ENCODE assay signal across 1 cellular context in the genomic region with DNA sequence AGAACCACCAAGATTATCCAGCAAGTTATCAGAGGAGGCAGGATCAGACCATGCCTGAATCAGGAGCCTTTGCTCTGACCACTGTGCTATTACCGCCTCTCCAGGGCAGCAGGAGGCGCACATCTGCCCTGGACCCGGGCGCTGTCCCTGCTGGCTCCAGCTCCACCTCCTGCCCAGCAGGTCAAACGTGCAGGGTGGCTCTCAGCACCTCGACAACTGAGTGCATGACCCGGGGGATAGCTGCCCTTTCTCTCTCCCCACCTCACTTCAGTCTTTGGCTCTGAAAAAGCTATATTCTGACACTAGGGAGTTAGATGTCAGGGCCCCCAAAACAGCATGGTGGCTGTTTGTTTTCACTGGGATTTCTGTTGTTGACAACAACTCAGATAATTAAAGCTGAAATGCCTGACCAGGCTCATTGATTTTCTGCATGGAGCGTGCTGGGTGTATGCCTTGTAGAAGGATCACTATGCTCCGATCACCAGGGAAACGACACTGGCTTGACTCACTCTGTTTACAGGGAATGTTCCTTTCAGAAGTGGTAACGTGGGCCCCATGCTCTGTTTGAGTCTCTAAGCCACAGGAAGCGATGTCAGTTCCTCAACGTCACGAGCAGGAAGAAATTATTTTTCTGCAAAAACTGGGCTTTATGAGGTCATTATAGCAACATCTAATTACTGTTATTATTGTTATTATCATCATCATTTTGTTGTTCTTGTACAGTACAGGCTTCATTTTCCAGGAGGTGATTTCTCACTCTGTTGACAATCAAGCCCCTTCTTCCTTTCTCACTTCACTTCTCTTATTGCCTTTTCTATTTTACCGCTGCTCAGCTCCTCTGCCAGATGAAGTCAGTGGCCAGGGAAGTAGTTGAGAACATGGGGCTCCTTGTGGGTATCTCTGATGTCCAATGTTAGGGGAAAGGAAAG.
TF ChIP-seq lines count a peak whose summit lies in the region.

No MANE protein-coding gene starts in this region.

TF ChIP-seq in HepG2, 621 proteins besides CTCF, POLR2A, EP300 and RAD21 (continued from another document and continues in another):
- TF ChIP-seq PTBP1 (IDR thresholded peaks at IDR 0.05; ENCODE audit: low read depth, low read length, poor library complexity, severe bottlenecking) (no peak), NR2F6 (IDR thresholded peaks at IDR 0.05) (peak; percentile 70), NR2F6 (CRISPR knock-in tag; IDR thresholded peaks at IDR 0.05) (peak; percentile 90), NFRKB (IDR thresholded peaks at IDR 0.05) (no peak), ZNF644 (CRISPR knock-in tag; IDR thresholded peaks at IDR 0.05; ENCODE audit: low read depth) (no peak), ZNF431 (CRISPR knock-in tag; IDR thresholded peaks at IDR 0.05; ENCODE audit: borderline replicate concordance, low read depth) (peak; percentile 69; the same call in 1 of the 2 replicates), ELF4 (CRISPR knock-in tag; IDR thresholded peaks at IDR 0.05; ENCODE audit: borderline replicate concordance) (no peak), HMG20B (CRISPR knock-in tag; conservative IDR thresholded peaks at IDR 0.05) (no peak), RARG (CRISPR knock-in tag; IDR thresholded peaks at IDR 0.05; ENCODE audit: low read depth) (no peak), SPEN (CRISPR knock-in tag; IDR thresholded peaks at IDR 0.05; ENCODE audit: low read depth) (no peak), NR2C2 (CRISPR knock-in tag; IDR thresholded peaks at IDR 0.05; ENCODE audit: borderline replicate concordance) (no peak), SUZ12 (IDR thresholded peaks at IDR 0.05; ENCODE audit: low read depth, low read length) (no peak), ZNF562 (CRISPR knock-in tag; IDR thresholded peaks at IDR 0.05; ENCODE audit: borderline replicate concordance) (no peak), ZNF747 (CRISPR knock-in tag; IDR thresholded peaks at IDR 0.05; ENCODE audit: borderline replicate concordance) (peak; percentile 78; the same call in 1 of the 2 replicates), NFE2L2 (IDR thresholded peaks at IDR 0.05; ENCODE audit: low read length) (no peak), ZNF296 (CRISPR knock-in tag; conservative IDR thresholded peaks at IDR 0.05) (peak; percentile 83; the same call in 1 of the 2 replicates), ZNF782 (CRISPR knock-in tag; IDR thresholded peaks at IDR 0.05; ENCODE audit: borderline replicate concordance) (no peak), SMAD3 (CRISPR knock-in tag; IDR thresholded peaks at IDR 0.05) (0 out of 2 replicates have a peak, but pooled peaks have one; percentile 37), ZNF441 (CRISPR knock-in tag; IDR thresholded peaks at IDR 0.05; ENCODE audit: borderline replicate concordance) (no peak), FOXO1 (CRISPR knock-in tag; IDR thresholded peaks at IDR 0.05) (no peak; the same call in 1 of the 2 replicates), RBM39 (IDR thresholded peaks at IDR 0.05; ENCODE audit: low read depth, low read length, poor library complexity, severe bottlenecking) (no peak), HES4 (CRISPR knock-in tag; IDR thresholded peaks at IDR 0.05; ENCODE audit: borderline replicate concordance) (no peak), RCOR2 (CRISPR knock-in tag; IDR thresholded peaks at IDR 0.05) (no peak; the same call in 1 of the 2 replicates), MTF1 (CRISPR knock-in tag; IDR thresholded peaks at IDR 0.05) (no peak), FOXA3 (CRISPR knock-in tag; IDR thresholded peaks at IDR 0.05) (peak; percentile 80)
- TF ChIP-seq, protein P1, sequence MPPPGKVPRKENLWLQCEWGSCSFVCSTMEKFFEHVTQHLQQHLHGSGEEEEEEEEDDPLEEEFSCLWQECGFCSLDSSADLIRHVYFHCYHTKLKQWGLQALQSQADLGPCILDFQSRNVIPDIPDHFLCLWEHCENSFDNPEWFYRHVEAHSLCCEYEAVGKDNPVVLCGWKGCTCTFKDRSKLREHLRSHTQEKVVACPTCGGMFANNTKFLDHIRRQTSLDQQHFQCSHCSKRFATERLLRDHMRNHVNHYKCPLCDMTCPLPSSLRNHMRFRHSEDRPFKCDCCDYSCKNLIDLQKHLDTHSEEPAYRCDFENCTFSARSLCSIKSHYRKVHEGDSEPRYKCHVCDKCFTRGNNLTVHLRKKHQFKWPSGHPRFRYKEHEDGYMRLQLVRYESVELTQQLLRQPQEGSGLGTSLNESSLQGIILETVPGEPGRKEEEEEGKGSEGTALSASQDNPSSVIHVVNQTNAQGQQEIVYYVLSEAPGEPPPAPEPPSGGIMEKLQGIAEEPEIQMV (CRISPR knock-in tag; IDR thresholded peaks at IDR 0.05; ENCODE audit: low read depth), result no peak
- TF ChIP-seq, protein P2, sequence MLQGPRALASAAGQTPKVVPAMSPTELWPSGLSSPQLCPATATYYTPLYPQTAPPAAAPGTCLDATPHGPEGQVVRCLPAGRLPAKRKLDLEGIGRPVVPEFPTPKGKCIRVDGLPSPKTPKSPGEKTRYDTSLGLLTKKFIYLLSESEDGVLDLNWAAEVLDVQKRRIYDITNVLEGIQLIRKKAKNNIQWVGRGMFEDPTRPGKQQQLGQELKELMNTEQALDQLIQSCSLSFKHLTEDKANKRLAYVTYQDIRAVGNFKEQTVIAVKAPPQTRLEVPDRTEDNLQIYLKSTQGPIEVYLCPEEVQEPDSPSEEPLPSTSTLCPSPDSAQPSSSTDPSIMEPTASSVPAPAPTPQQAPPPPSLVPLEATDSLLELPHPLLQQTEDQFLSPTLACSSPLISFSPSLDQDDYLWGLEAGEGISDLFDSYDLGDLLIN (CRISPR knock-in tag; IDR thresholded peaks at IDR 0.05; ENCODE audit: borderline replicate concordance), result no peak
- TF ChIP-seq, protein P3, sequence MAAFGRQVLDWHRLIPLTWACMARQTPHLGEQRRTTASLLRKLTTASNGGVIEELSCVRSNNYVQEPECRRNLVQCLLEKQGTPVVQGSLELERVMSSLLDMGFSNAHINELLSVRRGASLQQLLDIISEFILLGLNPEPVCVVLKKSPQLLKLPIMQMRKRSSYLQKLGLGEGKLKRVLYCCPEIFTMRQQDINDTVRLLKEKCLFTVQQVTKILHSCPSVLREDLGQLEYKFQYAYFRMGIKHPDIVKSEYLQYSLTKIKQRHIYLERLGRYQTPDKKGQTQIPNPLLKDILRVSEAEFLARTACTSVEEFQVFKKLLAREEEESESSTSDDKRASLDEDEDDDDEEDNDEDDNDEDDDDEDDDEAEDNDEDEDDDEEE (CRISPR knock-in tag; IDR thresholded peaks at IDR 0.05), result 0 out of 2 replicates have a peak, but pooled peaks have one; percentile 3
- TF ChIP-seq, protein P4, sequence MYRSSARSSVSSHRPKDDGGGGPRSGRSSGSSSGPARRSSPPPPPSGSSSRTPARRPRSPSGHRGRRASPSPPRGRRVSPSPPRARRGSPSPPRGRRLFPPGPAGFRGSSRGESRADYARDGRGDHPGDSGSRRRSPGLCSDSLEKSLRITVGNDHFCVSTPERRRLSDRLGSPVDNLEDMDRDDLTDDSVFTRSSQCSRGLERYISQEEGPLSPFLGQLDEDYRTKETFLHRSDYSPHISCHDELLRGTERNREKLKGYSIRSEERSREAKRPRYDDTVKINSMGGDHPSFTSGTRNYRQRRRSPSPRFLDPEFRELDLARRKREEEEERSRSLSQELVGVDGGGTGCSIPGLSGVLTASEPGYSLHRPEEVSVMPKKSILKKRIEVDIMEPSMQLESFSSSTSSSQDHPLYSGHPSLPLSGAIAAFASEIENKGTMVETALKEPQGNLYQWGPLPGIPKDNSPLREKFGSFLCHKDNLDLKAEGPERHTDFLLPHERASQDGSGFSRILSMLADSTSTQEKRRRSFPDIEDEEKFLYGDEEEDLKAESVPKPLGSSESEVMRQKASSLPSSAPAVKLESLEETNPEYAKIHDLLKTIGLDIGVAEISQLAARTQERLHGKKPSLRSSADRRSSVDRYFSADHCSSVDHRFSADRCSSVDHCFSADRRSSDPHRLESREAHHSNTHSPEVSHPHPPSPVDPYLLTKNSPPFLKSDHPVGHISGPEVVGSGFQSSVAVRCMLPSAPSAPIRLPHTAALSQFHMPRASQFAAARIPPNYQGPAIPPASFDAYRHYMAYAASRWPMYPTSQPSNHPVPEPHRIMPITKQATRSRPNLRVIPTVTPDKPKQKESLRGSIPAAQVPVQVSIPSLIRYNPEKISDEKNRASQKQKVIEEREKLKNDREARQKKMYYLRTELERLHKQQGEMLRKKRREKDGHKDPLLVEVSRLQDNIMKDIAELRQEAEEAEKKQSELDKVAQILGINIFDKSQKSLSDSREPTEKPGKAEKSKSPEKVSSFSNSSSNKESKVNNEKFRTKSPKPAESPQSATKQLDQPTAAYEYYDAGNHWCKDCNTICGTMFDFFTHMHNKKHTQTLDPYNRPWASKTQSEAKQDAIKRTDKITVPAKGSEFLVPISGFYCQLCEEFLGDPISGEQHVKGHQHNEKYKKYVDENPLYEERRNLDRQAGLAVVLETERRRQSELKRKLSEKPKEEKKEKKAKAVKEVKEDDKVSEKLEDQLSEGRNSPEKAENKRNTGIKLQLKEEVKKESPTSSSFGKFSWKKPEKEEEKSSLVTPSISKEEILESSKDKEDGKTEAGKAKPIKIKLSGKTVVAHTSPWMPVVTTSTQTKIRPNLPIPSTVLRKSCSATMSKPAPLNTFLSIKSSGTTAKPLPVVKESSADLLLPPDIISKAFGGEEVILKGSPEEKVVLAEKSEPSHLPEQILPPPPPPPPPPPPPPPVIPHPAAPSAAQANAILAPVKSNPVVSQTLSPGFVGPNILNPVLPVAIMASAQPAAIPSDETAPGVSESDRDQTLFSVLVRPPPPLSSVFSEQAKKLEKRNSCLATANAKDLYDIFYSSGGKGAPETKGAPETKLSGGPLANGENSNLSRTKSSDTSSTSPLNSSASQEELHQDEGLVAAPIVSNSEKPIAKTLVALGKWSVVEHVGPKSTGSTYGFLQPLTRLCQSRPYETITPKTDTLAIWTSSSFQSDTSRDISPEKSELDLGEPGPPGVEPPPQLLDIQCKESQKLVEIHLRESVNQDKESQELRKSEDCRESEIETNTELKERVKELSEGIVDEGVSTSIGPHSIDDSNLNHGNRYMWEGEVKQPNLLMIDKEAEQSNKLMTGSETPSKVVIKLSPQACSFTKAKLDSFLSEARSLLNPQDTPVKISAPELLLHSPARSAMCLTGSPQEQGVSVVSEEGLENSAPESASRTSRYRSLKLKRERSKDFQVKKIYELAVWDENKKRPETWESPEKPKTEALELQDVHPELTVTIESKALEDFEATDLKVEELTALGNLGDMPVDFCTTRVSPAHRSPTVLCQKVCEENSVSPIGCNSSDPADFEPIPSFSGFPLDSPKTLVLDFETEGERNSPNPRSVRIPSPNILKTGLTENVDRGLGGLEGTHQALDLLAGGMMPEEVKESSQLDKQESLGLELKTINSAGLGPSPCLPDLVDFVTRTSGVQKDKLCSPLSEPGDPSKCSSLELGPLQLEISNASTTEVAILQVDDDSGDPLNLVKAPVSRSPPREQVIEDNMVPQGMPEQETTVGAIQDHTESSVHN (CRISPR knock-in tag; IDR thresholded peaks at IDR 0.05), result no peak
- TF ChIP-seq, protein P5, sequence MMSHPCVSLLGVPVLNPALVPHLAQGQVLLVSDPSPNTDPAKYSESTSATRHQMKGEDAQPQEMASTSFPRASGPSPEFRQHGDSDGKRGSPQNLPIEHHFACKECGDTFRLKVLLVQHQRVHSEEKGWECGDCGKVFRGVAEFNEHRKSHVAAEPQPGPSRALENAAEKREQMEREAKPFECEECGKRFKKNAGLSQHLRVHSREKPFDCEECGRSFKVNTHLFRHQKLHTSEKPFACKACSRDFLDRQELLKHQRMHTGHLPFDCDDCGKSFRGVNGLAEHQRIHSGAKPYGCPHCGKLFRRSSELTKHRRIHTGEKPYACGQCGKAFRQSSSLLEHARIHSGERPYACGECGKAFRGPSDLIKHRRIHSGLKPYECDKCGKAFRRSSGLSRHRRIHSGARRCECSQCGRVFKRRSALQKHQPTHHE (CRISPR knock-in tag; IDR thresholded peaks at IDR 0.05; ENCODE audit: borderline replicate concordance), result no peak
- TF ChIP-seq, protein P6, sequence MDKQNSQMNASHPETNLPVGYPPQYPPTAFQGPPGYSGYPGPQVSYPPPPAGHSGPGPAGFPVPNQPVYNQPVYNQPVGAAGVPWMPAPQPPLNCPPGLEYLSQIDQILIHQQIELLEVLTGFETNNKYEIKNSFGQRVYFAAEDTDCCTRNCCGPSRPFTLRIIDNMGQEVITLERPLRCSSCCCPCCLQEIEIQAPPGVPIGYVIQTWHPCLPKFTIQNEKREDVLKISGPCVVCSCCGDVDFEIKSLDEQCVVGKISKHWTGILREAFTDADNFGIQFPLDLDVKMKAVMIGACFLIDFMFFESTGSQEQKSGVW (CRISPR knock-in tag; IDR thresholded peaks at IDR 0.05; ENCODE audit: borderline replicate concordance), result no peak; the same call in 1 of the 2 replicates
- TF ChIP-seq, protein P7, sequence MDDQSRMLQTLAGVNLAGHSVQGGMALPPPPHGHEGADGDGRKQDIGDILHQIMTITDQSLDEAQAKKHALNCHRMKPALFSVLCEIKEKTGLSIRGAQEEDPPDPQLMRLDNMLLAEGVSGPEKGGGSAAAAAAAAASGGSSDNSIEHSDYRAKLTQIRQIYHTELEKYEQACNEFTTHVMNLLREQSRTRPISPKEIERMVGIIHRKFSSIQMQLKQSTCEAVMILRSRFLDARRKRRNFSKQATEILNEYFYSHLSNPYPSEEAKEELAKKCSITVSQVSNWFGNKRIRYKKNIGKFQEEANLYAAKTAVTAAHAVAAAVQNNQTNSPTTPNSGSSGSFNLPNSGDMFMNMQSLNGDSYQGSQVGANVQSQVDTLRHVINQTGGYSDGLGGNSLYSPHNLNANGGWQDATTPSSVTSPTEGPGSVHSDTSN (CRISPR knock-in tag; IDR thresholded peaks at IDR 0.05; ENCODE audit: borderline replicate concordance), result no peak
- TF ChIP-seq, protein P8, sequence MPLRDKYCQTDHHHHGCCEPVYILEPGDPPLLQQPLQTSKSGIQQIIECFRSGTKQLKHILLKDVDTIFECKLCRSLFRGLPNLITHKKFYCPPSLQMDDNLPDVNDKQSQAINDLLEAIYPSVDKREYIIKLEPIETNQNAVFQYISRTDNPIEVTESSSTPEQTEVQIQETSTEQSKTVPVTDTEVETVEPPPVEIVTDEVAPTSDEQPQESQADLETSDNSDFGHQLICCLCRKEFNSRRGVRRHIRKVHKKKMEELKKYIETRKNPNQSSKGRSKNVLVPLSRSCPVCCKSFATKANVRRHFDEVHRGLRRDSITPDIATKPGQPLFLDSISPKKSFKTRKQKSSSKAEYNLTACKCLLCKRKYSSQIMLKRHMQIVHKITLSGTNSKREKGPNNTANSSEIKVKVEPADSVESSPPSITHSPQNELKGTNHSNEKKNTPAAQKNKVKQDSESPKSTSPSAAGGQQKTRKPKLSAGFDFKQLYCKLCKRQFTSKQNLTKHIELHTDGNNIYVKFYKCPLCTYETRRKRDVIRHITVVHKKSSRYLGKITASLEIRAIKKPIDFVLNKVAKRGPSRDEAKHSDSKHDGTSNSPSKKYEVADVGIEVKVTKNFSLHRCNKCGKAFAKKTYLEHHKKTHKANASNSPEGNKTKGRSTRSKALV (CRISPR knock-in tag; IDR thresholded peaks at IDR 0.05), result peak; percentile 78; the same call in 1 of the 2 replicates
- TF ChIP-seq, protein P9, sequence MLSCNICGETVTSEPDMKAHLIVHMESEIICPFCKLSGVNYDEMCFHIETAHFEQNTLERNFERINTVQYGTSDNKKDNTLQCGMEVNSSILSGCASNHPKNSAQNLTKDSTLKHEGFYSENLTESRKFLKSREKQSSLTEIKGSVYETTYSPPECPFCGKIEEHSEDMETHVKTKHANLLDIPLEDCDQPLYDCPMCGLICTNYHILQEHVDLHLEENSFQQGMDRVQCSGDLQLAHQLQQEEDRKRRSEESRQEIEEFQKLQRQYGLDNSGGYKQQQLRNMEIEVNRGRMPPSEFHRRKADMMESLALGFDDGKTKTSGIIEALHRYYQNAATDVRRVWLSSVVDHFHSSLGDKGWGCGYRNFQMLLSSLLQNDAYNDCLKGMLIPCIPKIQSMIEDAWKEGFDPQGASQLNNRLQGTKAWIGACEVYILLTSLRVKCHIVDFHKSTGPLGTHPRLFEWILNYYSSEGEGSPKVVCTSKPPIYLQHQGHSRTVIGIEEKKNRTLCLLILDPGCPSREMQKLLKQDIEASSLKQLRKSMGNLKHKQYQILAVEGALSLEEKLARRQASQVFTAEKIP (CRISPR knock-in tag; IDR thresholded peaks at IDR 0.05; ENCODE audit: borderline replicate concordance), result no peak
